21 cellular contexts compared by ENCODE assay signal in genomic region chr4:30952526-30953219, GRCh38.
DNase-seq lines count a peak whose midpoint lies in the region; ATAC-seq and TF ChIP-seq lines count a peak whose summit lies in the region.
"Had no signal": no experiment of that assay in that cellular context is flagged by ENCODE, and none has a peak within 500 bp of the region (broad histone marks: within the 10 kb centered on the region; RNA-seq: fewer than 3 reads in every experiment).

No MANE protein-coding gene starts in this region.

- POLR2A ChIA-PET in Panc1 (lab: Charles Lee) = no interaction called here

- H3K36me3 Mint-ChIP-seq in Calu3 (ENCODE audit: insufficient read depth, unreplicated experiment) (no peaks in the 10 kb centered on the region), osteocyte (ENCODE audit: unreplicated experiment) (peaks cover 5% of the 10 kb centered on the region)
- H3K36me3 Mint-ChIP-seq: activated naive CD4-positive, alpha-beta T cell treated with anti-CD3 and anti-CD28 coated beads, Interleukin-2, amount 50 U/mL, for 24 hours; CD4-positive, CD25-positive, alpha-beta regulatory T cell had no signal

- TF ChIP-seq CTCF in Calu3 (IDR thresholded peaks at IDR 0.05; ENCODE audit: unreplicated experiment) (no peak), Panc1 (IDR thresholded peaks at IDR 0.05) (no peak), fibroblast of villous mesenchyme (IDR thresholded peaks at IDR 0.05; ENCODE audit: insufficient read depth, low read depth, low read length) (no peak), osteocyte (IDR thresholded peaks at IDR 0.05) (no peak)

- no peaks in the 10 kb centered on the region for H3K36me3 ChIP-seq in Panc1 (ENCODE audit: control insufficient read depth, insufficient read depth, low read length)
- H3K36me3 ChIP-seq: sigmoid colon had no signal

- H3K27me3 ChIP-seq in Panc1 (ENCODE audit: control insufficient read depth, insufficient read depth, low read length) = no peaks in the 10 kb centered on the region
- H3K27me3 ChIP-seq: sigmoid colon had no signal

- no peak for ATAC-seq in Panc1
- ATAC-seq: activated T-cell treated with anti-CD3 and anti-CD28 coated beads, Interleukin-2, amount 50 U/mL, for 72 hours; left lobe of liver had no signal

- in situ Hi-C loops in Panc1 (cut with HindIII; ENCODE audit: low pct_unique_long_range_greater_than_20kb, low sequenced_read_pairs) = no loop called here

- CTCF ChIA-PET in Calu3 (lab: Charles Lee) = no interaction called here
- CTCF ChIA-PET in Panc1 (lab: Charles Lee) = no interaction called here

- no peak for DNase-seq in Calu3
- DNase-seq in Panc1 (ENCODE audit: low read depth, low spot score) = no peak
- peak; percentile 23 for DNase-seq in fibroblast of villous mesenchyme (ENCODE audit: low read depth)
- DNase-seq in osteocyte (ENCODE audit: extremely low spot score, unreplicated experiment) = no peak
- no peak for DNase-seq in activated CD4-positive, alpha-beta T cell treated with anti-CD3 and anti-CD28 coated beads for 1 hour
- no peak for DNase-seq in EL
- no peak for DNase-seq in activated CD4-positive, alpha-beta T cell treated with anti-CD3 and anti-CD28 coated beads for 48 hours
- DNase-seq: activated CD4-positive, alpha-beta T cell treated with anti-CD3 and anti-CD28 coated beads for 4 hours; activated T-cell treated with anti-CD3 and anti-CD28 coated beads, Interleukin-2, amount 50 U/mL, for 72 hours; CD4-positive, CD25-positive, alpha-beta regulatory T cell; DMS153; effector memory CD4-positive, alpha-beta T cell; GF-D8; H9; NCI-H1694 treated with DMSO at 0.1 percent for 48 hours; NCI-H82; sigmoid colon; substantia nigra had no signal

- H3K27ac Mint-ChIP-seq in Calu3 (ENCODE audit: unreplicated experiment) (peak overlapping the region; percentile 87), osteocyte (ENCODE audit: unreplicated experiment) (peak overlapping the region; percentile 67)
- H3K27ac Mint-ChIP-seq: activated naive CD4-positive, alpha-beta T cell treated with anti-CD3 and anti-CD28 coated beads, Interleukin-2, amount 50 U/mL, for 24 hours; activated T-cell treated with anti-CD3 and anti-CD28 coated beads, Interleukin-2, amount 50 U/mL, for 72 hours; CD4-positive, CD25-positive, alpha-beta regulatory T cell; H9 had no signal

- peak overlapping the region; percentile 17; the same call in 1 of the 2 replicates for H3K27ac ChIP-seq in Panc1 (ENCODE audit: low read length)
- H3K27ac ChIP-seq: sigmoid colon had no signal

- H3K9me3 ChIP-seq in Panc1 (ENCODE audit: control insufficient read depth, insufficient read depth, low read depth, low read length) = no peaks in the 10 kb centered on the region
- H3K9me3 ChIP-seq: sigmoid colon had no signal

- no TSS peak for BruUV-seq in Calu3 (replicated peaks; lab: Mats Ljungman, UMichigan)
- no TSS peak for BruUV-seq in Panc1 (replicated peaks; lab: Mats Ljungman, UMichigan)

- H3K27me3 Mint-ChIP-seq in Calu3 (ENCODE audit: unreplicated experiment) (no peaks in the 10 kb centered on the region), osteocyte (ENCODE audit: unreplicated experiment) (no peaks in the 10 kb centered on the region)
- H3K27me3 Mint-ChIP-seq: activated naive CD4-positive, alpha-beta T cell treated with anti-CD3 and anti-CD28 coated beads, Interleukin-2, amount 50 U/mL, for 24 hours; CD4-positive, CD25-positive, alpha-beta regulatory T cell had no signal

- no peaks in the 10 kb centered on the region for H3K9me3 Mint-ChIP-seq in Calu3 (ENCODE audit: low read depth, unreplicated experiment)
- no peaks in the 10 kb centered on the region for H3K9me3 Mint-ChIP-seq in osteocyte (ENCODE audit: unreplicated experiment)
- H3K9me3 Mint-ChIP-seq: activated naive CD4-positive, alpha-beta T cell treated with anti-CD3 and anti-CD28 coated beads, Interleukin-2, amount 50 U/mL, for 24 hours; H9; nephron had no signal

- no peak overlapping the region for H3K4me3 ChIP-seq in Panc1 (ENCODE audit: low read depth in 2 of 2, low read length in 2 of 2)
- no peak overlapping the region for H3K4me3 ChIP-seq in fibroblast of villous mesenchyme (ENCODE audit: low read depth, low read length)
- H3K4me3 ChIP-seq: sigmoid colon had no signal

- peaks cover 12% of the 10 kb centered on the region; the same call in 1 of the 2 replicates for H3K4me1 ChIP-seq in Panc1 (ENCODE audit: control insufficient read depth, insufficient read depth, low read length)

- H3K4me3 Mint-ChIP-seq in Calu3 (ENCODE audit: low read depth, unreplicated experiment) = no peak overlapping the region
- no peak overlapping the region for H3K4me3 Mint-ChIP-seq in osteocyte (ENCODE audit: unreplicated experiment)
- H3K4me3 Mint-ChIP-seq: activated naive CD4-positive, alpha-beta T cell treated with anti-CD3 and anti-CD28 coated beads, Interleukin-2, amount 50 U/mL, for 24 hours; activated T-cell treated with anti-CD3 and anti-CD28 coated beads, Interleukin-2, amount 50 U/mL, for 72 hours; CD4-positive, CD25-positive, alpha-beta regulatory T cell; H9; nephron had no signal

- intact Hi-C loops in Calu3 (cut with micrococcal nuclease; ENCODE audit: unreplicated experiment) = loop anchor here (10.0 kb wide), 1 partner anchor 132 kb away; no protein-coding TSS in a partner anchor
- intact Hi-C loops in Panc1 (cut with micrococcal nuclease; ENCODE audit: unreplicated experiment) = no loop called here

- H3K4me1 Mint-ChIP-seq in Calu3 (ENCODE audit: low read depth, unreplicated experiment) = peaks cover 23% of the 10 kb centered on the region
- H3K4me1 Mint-ChIP-seq in osteocyte (ENCODE audit: unreplicated experiment) = peaks cover 37% of the 10 kb centered on the region
- H3K4me1 Mint-ChIP-seq: activated naive CD4-positive, alpha-beta T cell treated with anti-CD3 and anti-CD28 coated beads, Interleukin-2, amount 50 U/mL, for 24 hours had no signal
